Comparison of ENCODE assay signal across 8 cellular contexts in the genomic region with DNA sequence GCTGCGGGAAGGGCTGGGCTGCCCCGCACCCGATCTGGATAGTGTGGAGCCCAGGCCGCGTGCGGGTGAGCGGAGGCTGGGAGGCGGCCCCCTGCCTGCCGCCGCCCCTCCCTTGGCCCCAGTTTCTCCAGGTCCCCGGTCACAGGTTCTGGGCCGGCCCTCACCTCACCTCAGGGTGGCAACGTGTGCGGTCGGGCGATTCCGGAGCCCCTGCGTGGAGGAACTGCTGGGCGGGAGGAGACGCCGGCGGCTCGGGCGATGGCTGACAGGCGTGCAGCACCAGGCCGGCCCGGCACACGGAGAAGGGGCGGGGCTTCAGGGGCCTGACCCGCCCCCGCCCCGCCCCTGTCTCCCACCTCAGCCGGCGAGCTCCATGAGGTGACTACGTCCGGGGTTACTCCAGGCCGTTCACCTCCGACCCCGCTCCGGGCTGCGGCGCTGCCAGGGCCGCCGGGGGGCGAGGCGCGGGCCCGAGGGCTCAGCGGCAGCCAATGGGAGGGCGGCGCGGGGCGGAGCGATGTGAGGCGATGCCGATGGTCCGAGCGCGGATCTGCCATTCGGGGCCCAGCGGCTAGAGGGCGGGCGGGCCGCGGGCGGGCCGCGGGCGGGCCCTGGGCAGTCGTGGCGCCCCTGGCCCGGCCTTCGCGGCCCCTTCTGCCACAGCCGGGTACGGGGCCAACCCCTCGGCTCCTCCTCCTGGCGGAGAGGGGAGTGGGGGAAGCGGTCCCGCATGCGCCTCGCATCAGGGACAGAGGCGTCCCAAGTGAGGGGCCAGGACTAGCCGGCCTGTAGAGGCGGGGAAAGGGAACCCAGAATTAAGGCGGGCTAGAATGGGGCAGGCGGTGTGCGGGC. TPM values are rescaled to one million over a fixed set of nuclear protein-coding genes. Genes with fewer than 3 reads are reported as not detected.
DNase-seq lines count a peak whose midpoint lies in the region; ATAC-seq and TF ChIP-seq lines count a peak whose summit lies in the region.

No MANE protein-coding gene starts in this region.

- POLR2A ChIA-PET in activated CD4-positive, alpha-beta T cell treated with anti-CD3 and anti-CD28 coated beads for 36 hours (lab: Charles Lee), result interaction anchor here (0.5 to 1.5 kb wide), 3 partner anchors 50 to 1698 kb away, joined by 3 to 5 read pairs (median 4); no protein-coding TSS in a partner anchor

- no peak for TF ChIP-seq CTCF in BE2C (IDR thresholded peaks at IDR 0.05; ENCODE audit: low read depth, low read length)

- peak overlapping the region; percentile 89 for H3K27ac ChIP-seq in cingulate gyrus (ENCODE audit: low read depth, low read length)

- H3K9me3 ChIP-seq in BE2C, result no peaks in the 10 kb centered on the region

- H3K4me1 Mint-ChIP-seq in activated CD4-positive, alpha-beta T cell treated with anti-CD3 and anti-CD28 coated beads for 36 hours, result peaks cover 23% of the 10 kb centered on the region

- peaks cover 7% of the 10 kb centered on the region for H3K36me3 Mint-ChIP-seq in activated CD4-positive, alpha-beta T cell treated with anti-CD3 and anti-CD28 coated beads for 36 hours (ENCODE audit: low read depth)

- DNase-seq in BE2C (peak; percentile 96), NCI-H510A (lab: John Stamatoyannopoulos, UW) (peak; percentile 93), left colon (peak; percentile 94 to 96)
- peak; percentile 96 for DNase-seq in activated CD4-positive, alpha-beta T cell treated with anti-CD3 and anti-CD28 coated beads for 36 hours
- peak; percentile 70 to 88 for DNase-seq in stimulated activated CD4-positive, alpha-beta T cell treated with anti-CD3 and anti-CD28 coated beads, Interleukin-1b, Interleukin-23, amount 100 ng/mL, for 4 hours (ENCODE audit: low read depth in 2 of 2)

- CTCF ChIA-PET in activated CD4-positive, alpha-beta T cell treated with anti-CD3 and anti-CD28 coated beads for 36 hours (lab: Charles Lee), result interaction anchor here (0.5 to 3.9 kb wide), 5 partner anchors 14 to 197 kb away, joined by 3 to 22 read pairs (median 3); no protein-coding TSS in a partner anchor

- H3K36me3 ChIP-seq in BE2C, result peaks cover 17% of the 10 kb centered on the region

- peak overlapping the region; percentile 97 for H3K4me3 ChIP-seq in BE2C (ENCODE audit: low read depth, low read length)

- peak; percentile 73 for TF ChIP-seq POLR2A in GM19099 (IDR thresholded peaks at IDR 0.05; ENCODE audit: extremely low read depth, insufficient read length, low read depth)

- peaks cover 10% of the 10 kb centered on the region for H3K4me1 ChIP-seq in BE2C

- peak overlapping the region; percentile 83 for H3K27ac Mint-ChIP-seq in activated CD4-positive, alpha-beta T cell treated with anti-CD3 and anti-CD28 coated beads for 36 hours

- H3K4me3 Mint-ChIP-seq in activated CD4-positive, alpha-beta T cell treated with anti-CD3 and anti-CD28 coated beads for 36 hours, result peak overlapping the region; percentile 88

- no peaks in the 10 kb centered on the region for H3K9me3 Mint-ChIP-seq in activated CD4-positive, alpha-beta T cell treated with anti-CD3 and anti-CD28 coated beads for 36 hours (ENCODE audit: low read depth)

- H3K27me3 Mint-ChIP-seq in activated CD4-positive, alpha-beta T cell treated with anti-CD3 and anti-CD28 coated beads for 36 hours, result no peaks in the 10 kb centered on the region

- intact Hi-C loops in activated CD4-positive, alpha-beta T cell treated with anti-CD3 and anti-CD28 coated beads for 36 hours (cut with DNase I, micrococcal nuclease), result loop anchor here (1.0 to 2.0 kb wide), 9 partner anchors 48 to 872 kb away; a partner anchor contains a TSS
- intact Hi-C loops in left colon (cut with DNase I, micrococcal nuclease), result no loop called here

- no peaks in the 10 kb centered on the region for H3K27me3 ChIP-seq in BE2C

- ATAC-seq in HG03378 (IDR thresholded peaks at IDR 0.05; ENCODE audit: unreplicated experiment), result peak; percentile 60
- ATAC-seq in activated CD4-positive, alpha-beta T cell treated with anti-CD3 and anti-CD28 coated beads for 36 hours, result peak; percentile 98
- ATAC-seq in left colon, result peak; percentile 87

RNA-seq across cellular contexts. Expression of a gene that starts 16.7 kb away (rescaled TPM):
- not detected for polyA plus RNA-seq in BE2C (2012; ENCODE audit: insufficient read depth, insufficient read length, low read depth)
- not detected for total RNA-seq in activated CD4-positive, alpha-beta T cell treated with anti-CD3 and anti-CD28 coated beads for 36 hours
- not detected for total RNA-seq in left colon

RNA-seq across cellular contexts. Expression of a gene that starts 47.6 kb away (rescaled TPM):
- polyA plus RNA-seq in BE2C (2012; ENCODE audit: insufficient read depth, insufficient read length, low read depth), result 34.2 TPM
- 10 to 100 TPM; 57.2 to 61.1 TPM for total RNA-seq in activated CD4-positive, alpha-beta T cell treated with anti-CD3 and anti-CD28 coated beads for 36 hours
- 10 to 100 TPM; 47.8 to 72.1 TPM for total RNA-seq in left colon

RNA-seq across cellular contexts. Expression of a gene that starts 47.6 kb away (rescaled TPM):
- polyA plus RNA-seq in BE2C (2012; ENCODE audit: insufficient read depth, insufficient read length, low read depth), result 25.0 TPM
- 10 to 100 TPM; 29.9 to 32.9 TPM for total RNA-seq in activated CD4-positive, alpha-beta T cell treated with anti-CD3 and anti-CD28 coated beads for 36 hours
- total RNA-seq in left colon, result 10 to 100 TPM; 19.7 to 24.2 TPM

Comparison
In these comparisons a context has a peak if more than half of its experiments do, and no peak if none do; other contexts are left out.
1. Peak in every context shown above with its lines: DNase-seq, ATAC-seq, H3K4me3 ChIP-seq and H3K27ac ChIP-seq.
2. intact Hi-C loops: an anchor here in activated CD4-positive, alpha-beta T cell treated with anti-CD3 and anti-CD28 coated beads for 36 hours (1.0 to 2.0 kb wide); none called in left colon.